ENCODE assay signal across 1 cellular context in the genomic region with DNA sequence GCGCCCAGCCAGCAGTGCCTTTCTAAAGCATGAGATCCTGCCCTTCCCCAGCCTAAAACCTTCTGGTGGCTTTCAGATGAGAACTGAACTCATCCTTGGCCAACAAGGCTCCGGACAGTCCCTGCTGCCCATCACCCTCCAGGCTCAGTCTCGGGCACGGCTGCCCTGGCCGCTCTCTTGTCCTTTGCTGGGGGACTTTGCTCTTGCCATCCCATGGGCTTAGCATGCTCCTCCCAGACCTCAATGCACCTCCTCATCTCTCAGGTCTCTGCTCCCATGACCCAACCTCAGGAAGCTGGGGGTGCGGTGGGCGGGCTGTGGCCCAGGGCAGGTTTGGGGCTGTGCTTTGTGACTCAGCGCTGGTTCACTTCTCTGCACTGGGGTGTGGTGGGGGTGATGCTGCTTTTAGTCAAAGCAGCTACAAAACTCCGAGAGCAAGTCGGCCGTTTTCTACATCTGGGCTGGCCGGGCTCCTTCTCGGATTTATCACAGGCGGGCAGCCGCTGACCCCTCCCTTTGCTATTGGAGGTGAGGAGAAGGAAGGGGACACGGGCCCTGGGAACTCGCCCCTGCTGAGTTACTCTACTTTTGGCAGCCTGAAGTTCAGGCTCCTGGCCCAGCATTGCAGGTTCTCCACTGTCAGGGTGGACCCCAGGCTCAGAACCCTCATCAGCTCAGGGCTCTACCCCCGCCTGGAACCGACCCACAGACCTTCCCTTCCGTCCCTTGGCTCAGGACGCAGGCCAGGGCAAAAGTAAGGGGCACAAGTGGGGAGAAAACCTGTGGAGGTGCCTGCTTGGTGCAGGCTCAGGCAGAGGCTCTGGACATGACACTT.
TF ChIP-seq lines count a peak whose summit lies in the region.

No MANE protein-coding gene starts in this region.

TF ChIP-seq in IMR-90, 13 proteins besides CTCF, POLR2A, EP300 and RAD21 (continued from another document):
- TF ChIP-seq, protein P1, sequence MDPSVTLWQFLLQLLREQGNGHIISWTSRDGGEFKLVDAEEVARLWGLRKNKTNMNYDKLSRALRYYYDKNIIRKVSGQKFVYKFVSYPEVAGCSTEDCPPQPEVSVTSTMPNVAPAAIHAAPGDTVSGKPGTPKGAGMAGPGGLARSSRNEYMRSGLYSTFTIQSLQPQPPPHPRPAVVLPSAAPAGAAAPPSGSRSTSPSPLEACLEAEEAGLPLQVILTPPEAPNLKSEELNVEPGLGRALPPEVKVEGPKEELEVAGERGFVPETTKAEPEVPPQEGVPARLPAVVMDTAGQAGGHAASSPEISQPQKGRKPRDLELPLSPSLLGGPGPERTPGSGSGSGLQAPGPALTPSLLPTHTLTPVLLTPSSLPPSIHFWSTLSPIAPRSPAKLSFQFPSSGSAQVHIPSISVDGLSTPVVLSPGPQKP (IDR thresholded peaks at IDR 0.05; ENCODE audit: borderline replicate concordance, low read depth, low read length) = no peak
